In the genomic region with DNA sequence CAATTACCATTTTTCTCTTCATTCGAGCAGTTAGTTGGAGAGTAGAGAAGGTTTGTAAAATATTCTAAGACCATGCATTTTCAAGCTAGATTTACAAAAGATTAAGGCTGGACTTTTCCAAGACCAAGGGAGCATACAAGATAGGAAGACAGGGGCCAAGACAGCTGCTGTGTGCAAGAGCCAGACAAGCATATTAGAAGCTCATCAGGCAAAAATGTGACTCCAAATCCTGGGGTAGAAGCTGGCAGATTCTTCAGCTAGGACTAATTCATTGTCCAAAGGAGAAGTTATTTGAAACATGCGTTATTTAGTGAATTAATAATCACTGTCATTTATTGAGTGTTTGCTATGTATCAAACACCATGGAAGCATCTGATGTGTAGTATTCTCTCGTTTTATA, we compare ENCODE assay signal across 16 cellular contexts.
"Had no signal": no experiment of that assay in that cellular context is flagged by ENCODE, and none has a peak within 500 bp of the region (broad histone marks: within the 10 kb centered on the region; RNA-seq: fewer than 3 reads in every experiment).

No MANE protein-coding gene starts in this region.

- DNase-seq: colonic mucosa; dermis blood vessel endothelial cell; esophagus squamous epithelium; foreskin keratinocyte; mesendoderm; natural killer cell; posterior cingulate gyrus; stimulated activated CD4-positive, alpha-beta T cell treated with anti-CD3 and anti-CD28 coated beads, Interleukin-4, amount 100 ng/mL, for 1 hour; stimulated activated CD8-positive, alpha-beta memory T cell treated with anti-CD3 and anti-CD28 coated beads, Interleukin-4, amount 100 ng/mL, for 48 hours; stimulated activated naive CD8-positive, alpha-beta T cell treated with anti-CD3 and anti-CD28 coated beads, Interleukin-15, Interleukin-2, amounts not matched to agents 100 U/mL and 50 U/mL, for 24 hours; thyroid gland had no signal

- H3K36me3 Mint-ChIP-seq: natural killer cell; stimulated activated effector memory CD8-positive, alpha-beta T cell treated with anti-CD3 and anti-CD28 coated beads, Interleukin-12 subunit alpha, Interleukin-12 subunit beta, amount 100 ng/mL, for 72 hours; type B pancreatic cell had no signal

- H3K27ac ChIP-seq: colonic mucosa, esophagus squamous epithelium, foreskin keratinocyte, right atrium auricular region, suprapubic skin, thyroid gland had no signal

- ATAC-seq: foreskin keratinocyte; natural killer cell; stimulated activated effector memory CD8-positive, alpha-beta T cell treated with anti-CD3 and anti-CD28 coated beads, Interleukin-12 subunit alpha, Interleukin-12 subunit beta, amount 100 ng/mL, for 72 hours; stimulated activated naive CD8-positive, alpha-beta T cell treated with anti-CD3 and anti-CD28 coated beads, Interleukin-15, Interleukin-2, amounts not matched to agents 100 U/mL and 50 U/mL, for 24 hours had no signal

- H3K9me3 ChIP-seq: colonic mucosa, esophagus squamous epithelium, right atrium auricular region, suprapubic skin, thyroid gland had no signal

- H3K4me3 ChIP-seq: colonic mucosa, esophagus squamous epithelium, right atrium auricular region, suprapubic skin, thyroid gland had no signal

- H3K4me3 Mint-ChIP-seq: natural killer cell; neural crest cell; stimulated activated effector memory CD8-positive, alpha-beta T cell treated with anti-CD3 and anti-CD28 coated beads, Interleukin-12 subunit alpha, Interleukin-12 subunit beta, amount 100 ng/mL, for 72 hours; type B pancreatic cell had no signal

- H3K27me3 ChIP-seq: colonic mucosa, foreskin keratinocyte, right atrium auricular region, thyroid gland had no signal

- H3K4me1 Mint-ChIP-seq: natural killer cell; stimulated activated effector memory CD8-positive, alpha-beta T cell treated with anti-CD3 and anti-CD28 coated beads, Interleukin-12 subunit alpha, Interleukin-12 subunit beta, amount 100 ng/mL, for 72 hours had no signal

- H3K9me3 Mint-ChIP-seq: natural killer cell; neural crest cell; stimulated activated effector memory CD8-positive, alpha-beta T cell treated with anti-CD3 and anti-CD28 coated beads, Interleukin-12 subunit alpha, Interleukin-12 subunit beta, amount 100 ng/mL, for 72 hours; type B pancreatic cell had no signal

- H3K27ac Mint-ChIP-seq: natural killer cell; stimulated activated effector memory CD8-positive, alpha-beta T cell treated with anti-CD3 and anti-CD28 coated beads, Interleukin-12 subunit alpha, Interleukin-12 subunit beta, amount 100 ng/mL, for 72 hours; type B pancreatic cell had no signal

- H3K4me1 ChIP-seq: colonic mucosa, esophagus squamous epithelium, foreskin keratinocyte, right atrium auricular region, suprapubic skin had no signal

- H3K36me3 ChIP-seq: colonic mucosa, esophagus squamous epithelium, right atrium auricular region, suprapubic skin, thyroid gland had no signal
